20 cellular contexts compared by ENCODE assay signal in genomic region chr5:103541114-103541513, GRCh38.
"Had no signal": no experiment of that assay in that cellular context is flagged by ENCODE, and none has a peak within 500 bp of the region (broad histone marks: within the 10 kb centered on the region; RNA-seq: fewer than 3 reads in every experiment).

No MANE protein-coding gene starts in this region.

- H3K9me3 Mint-ChIP-seq: naive thymus-derived CD8-positive, alpha-beta T cell; stimulated activated memory B cell treated with anti-CD40 and anti-IgM and Interleukin-4, amounts not matched to agents 10 μg/mL and 1 μg/mL and 100 μg/mL, for 72 hours; stimulated activated naive CD8-positive, alpha-beta T cell treated with anti-CD3 and anti-CD28 coated beads, Interleukin-15, Interleukin-2, amounts not matched to agents 100 ng/mL and 50 ng/mL, for 24 hours had no signal

- ATAC-seq: effector memory CD8-positive, alpha-beta T cell; gastrocnemius medialis; heart right ventricle; mucosa of descending colon; naive thymus-derived CD8-positive, alpha-beta T cell; psoas muscle; right lobe of liver; stimulated activated memory B cell treated with anti-CD40 and anti-IgM and Interleukin-4, amounts not matched to agents 10 μg/mL and 1 μg/mL and 100 μg/mL, for 72 hours had no signal

- H3K4me1 Mint-ChIP-seq: naive thymus-derived CD8-positive, alpha-beta T cell; stimulated activated memory B cell treated with anti-CD40 and anti-IgM and Interleukin-4, amounts not matched to agents 10 μg/mL and 1 μg/mL and 100 μg/mL, for 72 hours had no signal

- H3K27ac Mint-ChIP-seq: effector memory CD8-positive, alpha-beta T cell; naive thymus-derived CD8-positive, alpha-beta T cell; stimulated activated memory B cell treated with anti-CD40 and anti-IgM and Interleukin-4, amounts not matched to agents 10 μg/mL and 1 μg/mL and 100 μg/mL, for 72 hours; stimulated activated naive CD8-positive, alpha-beta T cell treated with anti-CD3 and anti-CD28 coated beads, Interleukin-15, Interleukin-2, amounts not matched to agents 100 ng/mL and 50 ng/mL, for 24 hours had no signal

- H3K27me3 Mint-ChIP-seq: effector memory CD8-positive, alpha-beta T cell; stimulated activated memory B cell treated with anti-CD40 and anti-IgM and Interleukin-4, amounts not matched to agents 10 μg/mL and 1 μg/mL and 100 μg/mL, for 72 hours; stimulated activated naive CD8-positive, alpha-beta T cell treated with anti-CD3 and anti-CD28 coated beads, Interleukin-15, Interleukin-2, amounts not matched to agents 100 ng/mL and 50 ng/mL, for 24 hours had no signal

- DNase-seq: effector memory CD8-positive, alpha-beta T cell; gastrocnemius medialis; heart right ventricle; hypothalamus; kidney glomerular epithelial cell; mammary epithelial cell; mucosa of descending colon; naive thymus-derived CD8-positive, alpha-beta T cell; psoas muscle; retina; right lobe of liver; spleen; stimulated activated CD4-positive, alpha-beta T cell treated with anti-CD3 and anti-CD28 coated beads, Interleukin-15, amount 100 ng/mL, for 24 hours; stimulated activated CD4-positive, alpha-beta T cell treated with anti-CD3 and anti-CD28 coated beads, Interleukin-1b, Interleukin-23, amount 100 ng/mL, for 48 hours; stimulated activated CD4-positive, alpha-beta T cell treated with anti-CD3 and anti-CD28 coated beads, Interleukin-4, amount 100 ng/mL, for 24 hours; tibial artery; upper lobe of left lung; uterus had no signal

- H3K36me3 Mint-ChIP-seq: naive thymus-derived CD8-positive, alpha-beta T cell; stimulated activated memory B cell treated with anti-CD40 and anti-IgM and Interleukin-4, amounts not matched to agents 10 μg/mL and 1 μg/mL and 100 μg/mL, for 72 hours had no signal

- H3K4me3 Mint-ChIP-seq: effector memory CD8-positive, alpha-beta T cell; naive thymus-derived CD8-positive, alpha-beta T cell; stimulated activated memory B cell treated with anti-CD40 and anti-IgM and Interleukin-4, amounts not matched to agents 10 μg/mL and 1 μg/mL and 100 μg/mL, for 72 hours; stimulated activated naive CD8-positive, alpha-beta T cell treated with anti-CD3 and anti-CD28 coated beads, Interleukin-15, Interleukin-2, amounts not matched to agents 100 ng/mL and 50 ng/mL, for 24 hours had no signal
